In the genomic region with DNA sequence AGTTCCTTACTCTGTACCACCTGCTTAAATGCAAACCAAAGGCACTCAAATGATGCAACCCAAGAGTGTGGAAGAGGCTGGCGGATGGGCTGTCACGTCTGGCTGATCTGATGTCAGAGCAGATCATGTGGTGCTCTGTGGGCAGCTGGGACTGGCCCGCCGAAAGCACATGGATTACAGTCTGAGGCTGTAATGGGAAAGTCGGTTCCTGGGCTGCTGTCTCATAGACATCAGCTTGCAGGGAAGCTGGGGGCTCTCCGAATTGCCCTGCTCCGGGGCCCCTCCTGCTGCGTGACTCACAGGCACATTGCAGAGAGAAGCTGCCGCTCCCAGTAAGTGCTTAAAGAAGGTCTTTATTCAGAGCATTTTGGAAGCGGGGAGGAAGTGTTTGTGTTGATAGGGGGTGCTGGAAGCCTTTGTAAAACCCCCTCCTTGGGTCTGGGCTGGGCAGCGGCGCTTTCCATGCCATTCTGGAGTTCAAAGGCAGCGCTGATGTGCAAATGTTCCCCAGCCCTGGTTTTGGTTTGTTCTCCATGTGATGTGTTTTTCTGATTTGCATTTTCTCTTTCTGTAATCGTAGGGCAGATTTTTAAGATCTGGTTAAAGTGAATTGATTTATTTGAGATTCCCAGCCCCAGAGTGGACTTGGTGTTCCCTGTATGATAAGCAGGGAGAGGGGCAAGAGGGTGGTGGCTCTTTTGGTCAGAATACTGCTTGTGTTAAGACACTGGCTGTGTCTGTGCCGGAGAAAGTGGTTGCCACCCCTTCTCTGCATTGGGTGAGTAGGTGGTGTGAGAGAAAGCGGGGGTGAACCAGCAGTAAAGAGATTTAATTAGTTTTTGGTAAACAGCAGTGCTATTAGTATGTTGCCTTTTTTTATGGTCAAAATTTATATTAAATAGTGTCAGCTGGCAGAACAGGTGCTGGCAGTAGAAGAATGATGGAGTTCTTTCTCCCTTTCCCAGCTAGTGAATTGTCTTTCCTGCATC, we compare ENCODE assay signal across 8 cellular contexts.
DNase-seq lines count a peak whose midpoint lies in the region; ATAC-seq and TF ChIP-seq lines count a peak whose summit lies in the region.

No MANE protein-coding gene starts in this region.

- peak overlapping the region in 3 of 5 donors; percentile 7 to 70 (median 32) for H3K27ac ChIP-seq in adrenal gland
- H3K27ac ChIP-seq in left ventricle myocardium inferior (replicated peaks), result peak overlapping the region; percentile 27

- intact Hi-C loops in adrenal gland (cut with DNase I) (no loop called here), left ventricle myocardium inferior (cut with micrococcal nuclease) (no loop called here)

- peak overlapping the region; percentile 31 for H3K4me3 ChIP-seq in NT2/D1 (ENCODE audit: insufficient read length, low read depth)
- H3K4me3 ChIP-seq in adrenal gland, result peak overlapping the region in 2 of 4 donors; percentile 56
- peak overlapping the region; percentile 60 for H3K4me3 ChIP-seq in left ventricle myocardium inferior

- peaks cover 9% of the 10 kb centered on the region for H3K4me1 Mint-ChIP-seq in progenitor cell of endocrine pancreas (ENCODE audit: low read depth)

- H3K9me3 ChIP-seq in NT2/D1 (ENCODE audit: insufficient read depth, low read length), result no peaks in the 10 kb centered on the region
- no peaks in the 10 kb centered on the region for H3K9me3 ChIP-seq in adrenal gland (replicated peaks in 1 of 3)
- H3K9me3 ChIP-seq in left ventricle myocardium inferior (replicated peaks), result no peaks in the 10 kb centered on the region

- peak; percentile 27 to 62 for TF ChIP-seq POLR2A in adrenal gland (IDR thresholded peaks at IDR 0.05)

- peak overlapping the region; percentile 27 for H3K27ac Mint-ChIP-seq in progenitor cell of endocrine pancreas

- peaks cover 13% of the 10 kb centered on the region for H3K27me3 Mint-ChIP-seq in progenitor cell of endocrine pancreas

- TF ChIP-seq CTCF in adrenal gland (IDR thresholded peaks at IDR 0.05) (no peak), left ventricle myocardium inferior (IDR thresholded peaks at IDR 0.05; ENCODE audit: borderline replicate concordance) (no peak), progenitor cell of endocrine pancreas (IDR thresholded peaks at IDR 0.05; ENCODE audit: unreplicated experiment) (no peak)

- peak; percentile 94 for ATAC-seq in GM21360 (IDR thresholded peaks at IDR 0.05; ENCODE audit: unreplicated experiment)
- ATAC-seq in HG03571 (IDR thresholded peaks at IDR 0.05; ENCODE audit: unreplicated experiment), result peak; percentile 95

- peak overlapping the region; percentile 61 for H3K9ac ChIP-seq in NT2/D1 (ENCODE audit: insufficient read length, low read depth)

- DNase-seq in EH (ENCODE audit: low read depth), result peak; percentile 77
- peak; percentile 80 for DNase-seq in NT2/D1 (ENCODE audit: low read depth, low spot score)
- DNase-seq in adrenal gland, result peak; percentile 60 to 90 (median 76)
- DNase-seq in left ventricle myocardium inferior, result peak; percentile 34
- DNase-seq in progenitor cell of endocrine pancreas (ENCODE audit: low spot score, unreplicated experiment), result no peak
- no peak for DNase-seq in central memory CD4-positive, alpha-beta T cell

- WGBS in adrenal gland, 4 donors, result 5 to 9% (median 6%) methylated on average over 15 to 16 of the region's 16 CpGs

- no peaks in the 10 kb centered on the region for H3K9me3 Mint-ChIP-seq in progenitor cell of endocrine pancreas (ENCODE audit: low read depth)

- H3K27me3 ChIP-seq in NT2/D1 (ENCODE audit: insufficient read depth, insufficient read length) (no peaks in the 10 kb centered on the region), adrenal gland (no peaks in the 10 kb centered on the region), left ventricle myocardium inferior (ENCODE audit: low read depth) (no peaks in the 10 kb centered on the region)

- H3K4me3 Mint-ChIP-seq in progenitor cell of endocrine pancreas (ENCODE audit: low read depth), result peak overlapping the region; percentile 68

- H3K4me1 ChIP-seq in NT2/D1 (ENCODE audit: insufficient read depth, insufficient read length) (no peaks in the 10 kb centered on the region), adrenal gland (replicated peaks in 1 of 2) (peaks cover 0 to 6% of the 10 kb centered on the region in 2 donors), left ventricle myocardium inferior (peaks cover 25% of the 10 kb centered on the region)

- peaks cover 9% of the 10 kb centered on the region for H3K36me3 ChIP-seq in NT2/D1 (ENCODE audit: insufficient read depth, insufficient read length, low read length)
- no peaks in the 10 kb centered on the region for H3K36me3 ChIP-seq in adrenal gland (replicated peaks in 1 of 2)
- H3K36me3 ChIP-seq in left ventricle myocardium inferior, result no peaks in the 10 kb centered on the region

- no peaks in the 10 kb centered on the region for H3K36me3 Mint-ChIP-seq in progenitor cell of endocrine pancreas (ENCODE audit: insufficient read depth)

Comparison
In these comparisons a context has a peak if more than half of its experiments do, and no peak if none do; other contexts are left out.
1. DNase-seq: peak in EH (single experiment), NT2/D1 (single experiment), adrenal gland (7 of 7) and left ventricle myocardium inferior (single experiment); none in progenitor cell of endocrine pancreas (single experiment) and central memory CD4-positive, alpha-beta T cell (single experiment).